ENCODE assay signal across 2 cellular contexts in genomic region chr6:40954446-40955180, GRCh38.
TF ChIP-seq lines count a peak whose summit lies in the region.

No MANE protein-coding gene starts in this region.

TF ChIP-seq in HepG2, 621 proteins besides CTCF, POLR2A, EP300 and RAD21 (continues in another document):
- no peak for TF ChIP-seq NR2C2 (CRISPR knock-in tag; IDR thresholded peaks at IDR 0.05; ENCODE audit: borderline replicate concordance)
- TF ChIP-seq ZNF687 (CRISPR knock-in tag; IDR thresholded peaks at IDR 0.05): peak; percentile 12; the same call in 1 of the 2 replicates
- peak; percentile 72 for TF ChIP-seq BHLHE40 (IDR thresholded peaks at IDR 0.05; ENCODE audit: low read length)
- TF ChIP-seq MYPOP (CRISPR knock-in tag; IDR thresholded peaks at IDR 0.05): no peak
- peak; percentile 69 for TF ChIP-seq MNT (IDR thresholded peaks at IDR 0.05)
- TF ChIP-seq ZSCAN21 (CRISPR knock-in tag; IDR thresholded peaks at IDR 0.05; ENCODE audit: borderline replicate concordance): 0 out of 2 replicates have a peak, but pooled peaks have one; percentile 48
- 0 out of 2 replicates have a peak, but pooled peaks have one; percentile 11 for TF ChIP-seq ARID5B (CRISPR knock-in tag; IDR thresholded peaks at IDR 0.05)
- TF ChIP-seq ZNF747 (CRISPR knock-in tag; IDR thresholded peaks at IDR 0.05; ENCODE audit: borderline replicate concordance): no peak
- no peak for TF ChIP-seq HDAC1 (CRISPR knock-in tag; IDR thresholded peaks at IDR 0.05)
- TF ChIP-seq MAX (IDR thresholded peaks at IDR 0.05): peak; percentile 36; the same call in 1 of the 2 replicates
- TF ChIP-seq SMC3 (IDR thresholded peaks at IDR 0.05; ENCODE audit: low read length): no peak
- peak; percentile 40; the same call in 1 of the 2 replicates for TF ChIP-seq SALL1 (CRISPR knock-in tag; IDR thresholded peaks at IDR 0.05)
- peak; percentile 40; the same call in 1 of the 2 replicates for TF ChIP-seq ZNF605 (CRISPR knock-in tag; IDR thresholded peaks at IDR 0.05)
- TF ChIP-seq SRSF1 (optimal IDR thresholded peaks at IDR 0.05; ENCODE audit: low read depth, low read length): no peak
- TF ChIP-seq NKX3-1 (CRISPR knock-in tag; IDR thresholded peaks at IDR 0.05): no peak

TF ChIP-seq in H1, 55 proteins besides CTCF, POLR2A, EP300 and RAD21:
- TF ChIP-seq TBP (IDR thresholded peaks at IDR 0.05; ENCODE audit: low read depth, low read length) (no peak), CHD1 (IDR thresholded peaks at IDR 0.05; ENCODE audit: low read depth, low read length) (no peak), BCL11A (IDR thresholded peaks at IDR 0.05; ENCODE audit: low read depth in 2 of 2, low read length in 2 of 2) (no peak), CBX5 (IDR thresholded peaks at IDR 0.05; ENCODE audit: low read depth, low read length) (no peak), RNF2 (IDR thresholded peaks at IDR 0.05; ENCODE audit: borderline replicate concordance, low read depth, low read length, missing control alignments, poor library complexity, severe bottlenecking) (no peak), SAP30 (IDR thresholded peaks at IDR 0.05; ENCODE audit: insufficient read depth, insufficient replicate concordance, low read length) (no peak), KDM5A (IDR thresholded peaks at IDR 0.05; ENCODE audit: low read length) (no peak), JUN (IDR thresholded peaks at IDR 0.05; ENCODE audit: low read depth, low read length) (no peak), RBBP5 (IDR thresholded peaks at IDR 0.05; ENCODE audit: borderline replicate concordance, low read depth, low read length) (no peak), GABPA (IDR thresholded peaks at IDR 0.05; ENCODE audit: borderline replicate concordance, insufficient read depth, low read length) (no peak), PHF8 (conservative IDR thresholded peaks at IDR 0.05; ENCODE audit: low read depth, low read length) (no peak)
